In genomic region chrX:119417376-119417775, GRCh38 we compare ENCODE assay signal across 1 cellular context.
TF ChIP-seq lines count a peak whose summit lies in the region.

No MANE protein-coding gene starts in this region.

TF ChIP-seq in GM23338, 12 proteins besides CTCF, POLR2A, EP300 and RAD21 (continued from another document):
- TF ChIP-seq, protein P1, sequence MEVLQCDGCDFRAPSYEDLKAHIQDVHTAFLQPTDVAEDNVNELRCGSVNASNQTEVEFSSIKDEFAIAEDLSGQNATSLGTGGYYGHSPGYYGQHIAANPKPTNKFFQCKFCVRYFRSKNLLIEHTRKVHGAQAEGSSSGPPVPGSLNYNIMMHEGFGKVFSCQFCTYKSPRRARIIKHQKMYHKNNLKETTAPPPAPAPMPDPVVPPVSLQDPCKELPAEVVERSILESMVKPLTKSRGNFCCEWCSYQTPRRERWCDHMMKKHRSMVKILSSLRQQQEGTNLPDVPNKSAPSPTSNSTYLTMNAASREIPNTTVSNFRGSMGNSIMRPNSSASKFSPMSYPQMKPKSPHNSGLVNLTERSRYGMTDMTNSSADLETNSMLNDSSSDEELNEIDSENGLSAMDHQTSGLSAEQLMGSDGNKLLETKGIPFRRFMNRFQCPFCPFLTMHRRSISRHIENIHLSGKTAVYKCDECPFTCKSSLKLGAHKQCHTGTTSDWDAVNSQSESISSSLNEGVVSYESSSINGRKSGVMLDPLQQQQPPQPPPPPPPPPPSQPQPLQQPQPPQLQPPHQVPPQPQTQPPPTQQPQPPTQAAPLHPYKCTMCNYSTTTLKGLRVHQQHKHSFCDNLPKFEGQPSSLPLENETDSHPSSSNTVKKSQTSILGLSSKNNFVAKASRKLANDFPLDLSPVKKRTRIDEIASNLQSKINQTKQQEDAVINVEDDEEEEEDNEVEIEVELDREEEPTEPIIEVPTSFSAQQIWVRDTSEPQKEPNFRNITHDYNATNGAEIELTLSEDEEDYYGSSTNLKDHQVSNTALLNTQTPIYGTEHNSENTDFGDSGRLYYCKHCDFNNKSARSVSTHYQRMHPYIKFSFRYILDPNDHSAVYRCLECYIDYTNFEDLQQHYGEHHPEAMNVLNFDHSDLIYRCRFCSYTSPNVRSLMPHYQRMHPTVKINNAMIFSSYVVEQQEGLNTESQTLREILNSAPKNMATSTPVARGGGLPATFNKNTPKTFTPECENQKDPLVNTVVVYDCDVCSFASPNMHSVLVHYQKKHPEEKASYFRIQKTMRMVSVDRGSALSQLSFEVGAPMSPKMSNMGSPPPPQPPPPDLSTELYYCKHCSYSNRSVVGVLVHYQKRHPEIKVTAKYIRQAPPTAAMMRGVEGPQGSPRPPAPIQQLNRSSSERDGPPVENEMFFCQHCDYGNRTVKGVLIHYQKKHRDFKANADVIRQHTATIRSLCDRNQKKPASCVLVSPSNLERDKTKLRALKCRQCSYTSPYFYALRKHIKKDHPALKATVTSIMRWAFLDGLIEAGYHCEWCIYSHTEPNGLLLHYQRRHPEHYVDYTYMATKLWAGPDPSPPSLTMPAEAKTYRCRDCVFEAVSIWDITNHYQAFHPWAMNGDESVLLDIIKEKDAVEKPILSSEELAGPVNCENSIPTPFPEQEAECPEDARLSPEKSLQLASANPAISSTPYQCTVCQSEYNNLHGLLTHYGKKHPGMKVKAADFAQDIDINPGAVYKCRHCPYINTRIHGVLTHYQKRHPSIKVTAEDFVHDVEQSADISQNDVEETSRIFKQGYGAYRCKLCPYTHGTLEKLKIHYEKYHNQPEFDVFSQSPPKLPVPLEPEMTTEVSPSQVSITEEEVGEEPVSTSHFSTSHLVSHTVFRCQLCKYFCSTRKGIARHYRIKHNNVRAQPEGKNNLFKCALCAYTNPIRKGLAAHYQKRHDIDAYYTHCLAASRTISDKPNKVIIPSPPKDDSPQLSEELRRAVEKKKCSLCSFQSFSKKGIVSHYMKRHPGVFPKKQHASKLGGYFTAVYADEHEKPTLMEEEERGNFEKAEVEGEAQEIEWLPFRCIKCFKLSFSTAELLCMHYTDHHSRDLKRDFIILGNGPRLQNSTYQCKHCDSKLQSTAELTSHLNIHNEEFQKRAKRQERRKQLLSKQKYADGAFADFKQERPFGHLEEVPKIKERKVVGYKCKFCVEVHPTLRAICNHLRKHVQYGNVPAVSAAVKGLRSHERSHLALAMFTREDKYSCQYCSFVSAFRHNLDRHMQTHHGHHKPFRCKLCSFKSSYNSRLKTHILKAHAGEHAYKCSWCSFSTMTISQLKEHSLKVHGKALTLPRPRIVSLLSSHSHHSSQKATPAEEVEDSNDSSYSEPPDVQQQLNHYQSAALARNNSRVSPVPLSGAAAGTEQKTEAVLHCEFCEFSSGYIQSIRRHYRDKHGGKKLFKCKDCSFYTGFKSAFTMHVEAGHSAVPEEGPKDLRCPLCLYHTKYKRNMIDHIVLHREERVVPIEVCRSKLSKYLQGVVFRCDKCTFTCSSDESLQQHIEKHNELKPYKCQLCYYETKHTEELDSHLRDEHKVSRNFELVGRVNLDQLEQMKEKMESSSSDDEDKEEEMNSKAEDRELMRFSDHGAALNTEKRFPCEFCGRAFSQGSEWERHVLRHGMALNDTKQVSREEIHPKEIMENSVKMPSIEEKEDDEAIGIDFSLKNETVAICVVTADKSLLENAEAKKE (CRISPR knock-in tag; IDR thresholded peaks at IDR 0.05): no peak
- no peak for TF ChIP-seq POLR2AphosphoS5 (IDR thresholded peaks at IDR 0.05; ENCODE audit: low read depth)
